Comparison of ENCODE assay signal across 19 cellular contexts in genomic region chr7:36349626-36350025, GRCh38.
"Had no signal": no experiment of that assay in that cellular context is flagged by ENCODE, and none has a peak within 500 bp of the region (broad histone marks: within the 10 kb centered on the region; RNA-seq: fewer than 3 reads in every experiment).

No MANE protein-coding gene starts in this region.

- H3K9me3 ChIP-seq: left ventricle myocardium inferior, sigmoid colon, thoracic aorta, vagina had no signal

- FAIRE-seq: frontal cortex had no signal

- ATAC-seq: WTC11 had no signal

- H3K4me1 ChIP-seq: left ventricle myocardium inferior, sigmoid colon, vagina had no signal

- H3K36me3 ChIP-seq: left ventricle myocardium inferior, sigmoid colon, thoracic aorta, vagina had no signal

- H3K27me3 ChIP-seq: hepatocyte, sigmoid colon, vagina had no signal

- H3K27ac ChIP-seq: hepatocyte, left ventricle myocardium inferior, sigmoid colon, thoracic aorta, vagina had no signal

- DNase-seq: activated T-cell treated with anti-CD3 and anti-CD28 coated beads, Interleukin-2, amount 50 U/mL, for 1 hour; amygdala; cerebellar nuclear complex; erythroblast; glutamatergic neuron; immature natural killer cell; left ventricle myocardium inferior; nephron progenitor cell; retina; sigmoid colon; stimulated activated CD4-positive, alpha-beta T cell treated with anti-CD3 and anti-CD28 coated beads, Interleukin-15, amount 100 ng/mL, for 24 hours; stimulated activated naive CD4-positive, alpha-beta T cell; T-helper 9 cell had no signal

- H3K4me3 ChIP-seq: hepatocyte, left ventricle myocardium inferior, sigmoid colon, smooth muscle cell, thoracic aorta, vagina had no signal
